In the genomic region with DNA sequence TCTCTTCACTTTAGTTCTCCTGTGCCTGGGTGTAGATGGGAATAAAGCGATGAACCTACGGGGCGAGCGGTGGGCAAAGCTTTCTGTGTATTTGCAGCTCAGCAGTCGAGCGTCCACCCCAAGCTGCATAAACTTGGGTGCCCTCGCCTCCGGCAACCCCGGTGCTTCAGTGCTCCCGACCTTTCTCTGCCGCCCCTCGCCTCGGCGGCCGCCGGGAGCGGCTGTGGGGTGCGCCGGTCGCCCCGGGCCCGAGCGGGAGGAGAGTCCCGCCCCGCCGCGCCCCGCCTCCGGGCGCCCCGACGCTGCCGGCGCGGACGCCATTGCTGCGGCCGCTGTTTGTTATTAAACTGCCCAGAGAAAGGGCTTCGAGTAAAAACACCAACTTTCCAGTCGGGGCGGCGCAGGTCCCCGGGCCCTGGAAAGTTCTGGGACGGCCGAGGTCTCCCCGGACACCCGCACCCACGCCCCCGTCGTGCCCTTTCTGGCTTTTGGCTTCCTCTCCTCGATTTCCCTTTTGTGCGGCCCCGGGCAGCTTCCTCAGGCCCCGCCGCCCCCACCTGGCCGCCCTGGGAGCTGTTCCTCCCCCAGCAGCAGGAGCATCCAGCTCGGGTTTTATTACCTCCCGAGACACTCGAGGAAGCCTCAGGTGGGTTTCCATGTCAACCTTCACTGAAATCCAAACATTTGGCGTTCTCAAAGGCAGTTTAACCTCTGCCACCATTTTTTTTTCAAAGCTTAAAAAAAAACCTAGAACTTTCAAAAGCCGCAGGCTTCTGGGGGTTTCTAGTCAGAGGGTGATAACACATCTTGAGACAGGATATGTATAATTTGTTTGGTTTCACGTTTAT, we compare ENCODE assay signal across 8 cellular contexts.
DNase-seq lines count a peak whose midpoint lies in the region; ATAC-seq and TF ChIP-seq lines count a peak whose summit lies in the region.

No MANE protein-coding gene starts in this region.

- H3K36me3 ChIP-seq in stomach, result no peaks in the 10 kb centered on the region

- 1 to 2% (median 1%) methylated on average over 48 to 62 of the region's 62 CpGs for WGBS in stomach, 5 donors

- intact Hi-C loops in stomach (cut with DNase I; ENCODE audit: low total_unique reads), result loop anchor here (10.0 kb wide), 1 partner anchor 382 kb away; the partner anchor contains the start of gene ADAMTS6

- no peaks in the 10 kb centered on the region for H3K27me3 ChIP-seq in AG04450 (ENCODE audit: control insufficient read depth, insufficient read depth, low read length)
- H3K27me3 ChIP-seq in stomach, result no peaks in the 10 kb centered on the region

- H3K27ac ChIP-seq in AG04450 (ENCODE audit: low read depth, low read length) (peak overlapping the region; percentile 82), stomach (peak overlapping the region; percentile 85 to 93 (median 89))

- ATAC-seq in GM18870 (IDR thresholded peaks at IDR 0.05; ENCODE audit: unreplicated experiment) (peak; percentile 60), HG03097 (IDR thresholded peaks at IDR 0.05; ENCODE audit: low FRiP score, unreplicated experiment) (peak; percentile 47)

- H3K4me3 ChIP-seq in AG04450 (ENCODE audit: low read depth, low read length) (0 out of 2 replicates have a peak overlapping the region, but pooled peaks have one; percentile 4), epithelial cell of proximal tubule (ENCODE audit: low read depth, low read length) (peak overlapping the region; percentile 70), stomach (peak overlapping the region; percentile 54 to 69 (median 58))

- H3K4me1 ChIP-seq in stomach, result peaks cover 7 to 26% (median 13%) of the 10 kb centered on the region in 4 donors

- CTCF ChIA-PET in AG04450 (lab: Charles Lee), result interaction anchor here (0.5 to 2.2 kb wide), 6 partner anchors 12 to 382 kb away, joined by 3 to 11 read pairs (median 4); no protein-coding TSS in a partner anchor

- DNase-seq in AG04450 (ENCODE audit: low read depth, low spot score), result no peak
- peak; percentile 61 for DNase-seq in NCI-H524 treated with DMSO at 0.1 percent for 48 hours (lab: John Stamatoyannopoulos, UW)
- peak; percentile 74 for DNase-seq in activated CD8-positive, alpha-beta memory T cell treated with anti-CD3 and anti-CD28 coated beads, Interleukin-2, amount 50 U/mL, for 48 hours
- DNase-seq in epithelial cell of proximal tubule (ENCODE audit: low read depth), result no peak
- peak; percentile 47 for DNase-seq in myocyte (ENCODE audit: low read depth)
- peak; percentile 56 for DNase-seq in stomach

- POLR2A ChIA-PET in AG04450 (lab: Yijun Ruan, JAX), result interaction anchor here (0.6 to 1.3 kb wide), 4 partner anchors 24 to 391 kb away, joined by 3 to 9 read pairs (median 4); no protein-coding TSS in a partner anchor

- no peaks in the 10 kb centered on the region; the same call in 1 of the 2 replicates for H3K9me3 ChIP-seq in AG04450 (ENCODE audit: control insufficient read depth, insufficient read depth, low read length)
- no peaks in the 10 kb centered on the region for H3K9me3 ChIP-seq in stomach

- no peak for TF ChIP-seq EP300 in stomach (IDR thresholded peaks at IDR 0.05)

- no peak for TF ChIP-seq CTCF in AG04450 (IDR thresholded peaks at IDR 0.05; ENCODE audit: low read depth, low read length)
- peak; percentile 31 for TF ChIP-seq CTCF in epithelial cell of proximal tubule (conservative IDR thresholded peaks at IDR 0.05; ENCODE audit: low read depth, low read length)
- TF ChIP-seq CTCF in stomach (IDR thresholded peaks at IDR 0.05), result peak in 4 of 7 experiments; percentile 6 to 32 (median 18)

- no peak for TF ChIP-seq POLR2A in stomach (IDR thresholded peaks at IDR 0.05)

Comparison
In these comparisons a context has a peak if more than half of its experiments do, and no peak if none do; other contexts are left out.
1. DNase-seq: peak in NCI-H524 treated with DMSO at 0.1 percent for 48 hours (single experiment), activated CD8-positive, alpha-beta memory T cell treated with anti-CD3 and anti-CD28 coated beads, Interleukin-2, amount 50 U/mL, for 48 hours (single experiment), myocyte (single experiment) and stomach (single experiment); none in AG04450 (single experiment) and epithelial cell of proximal tubule (single experiment).
2. H3K4me3 ChIP-seq: peak in every context shown above with its lines; median percentile 70 in epithelial cell of proximal tubule; 58 in stomach; 4 in AG04450.